22 cellular contexts compared by ENCODE assay signal in genomic region chr12:66765204-66765603, GRCh38.
A peak's percentile ranks its signal among the peaks of the same experiment; 100 is the strongest.
DNase-seq lines count a peak whose midpoint lies in the region; ATAC-seq and TF ChIP-seq lines count a peak whose summit lies in the region.
"Had no signal": no experiment of that assay in that cellular context is flagged by ENCODE, and none has a peak within 500 bp of the region (broad histone marks: within the 10 kb centered on the region; RNA-seq: fewer than 3 reads in every experiment).

No MANE protein-coding gene starts in this region.

- H3K4me3 ChIP-seq in BLaER1 treated with 17β-estradiol and CSF1 and Interleukin-3, amounts not matched to agents 10 nM and 100 nM: no peak overlapping the region
- H3K4me3 ChIP-seq in tibial nerve: no peak overlapping the region
- H3K4me3 ChIP-seq: A549, Peyer's patch had no signal

- H3K4me2 ChIP-seq in BLaER1 treated with 17β-estradiol and CSF1 and Interleukin-3, amounts not matched to agents 10 nM and 100 nM: peak overlapping the region in 6 of 11 experiments; percentile 6 to 32 (median 15); a peak in 4 of 22 replicates
- H3K4me2 ChIP-seq: A549 had no signal

- DNase-seq in CD4-positive, alpha-beta T cell: no peak
- DNase-seq in T-cell: no peak
- no peak for DNase-seq in activated naive CD8-positive, alpha-beta T cell treated with anti-CD3 and anti-CD28 coated beads, Interleukin-2, amount 50 U/mL, for 24 hours
- DNase-seq in tibial nerve (ENCODE audit: low spot score in 2 of 2): no peak
- DNase-seq: AML-193, C1 segment of cervical spinal cord, DMS53, HCEC 1CT, IMR-90, NCI-H1092, NCI-H1417 treated with DMSO at 0.1 percent for 48 hours, NCI-H1694 treated with DMSO at 0.1 percent for 48 hours, NCI-H2081, NCI-H2227 treated with DMSO at 0.1 percent for 48 hours, NCI-H526 treated with DMSO at 0.1 percent for 48 hours, OCI-M1, Peyer's patch, SHP77 treated with DMSO at 0.1 percent for 48 hours had no signal

- H3K36me3 Mint-ChIP-seq in CD4-positive, alpha-beta T cell (ENCODE audit: low read depth): no peaks in the 10 kb centered on the region
- no peaks in the 10 kb centered on the region for H3K36me3 Mint-ChIP-seq in T-cell
- H3K36me3 Mint-ChIP-seq in activated naive CD8-positive, alpha-beta T cell treated with anti-CD3 and anti-CD28 coated beads, Interleukin-2, amount 50 U/mL, for 24 hours (ENCODE audit: low read depth): no peaks in the 10 kb centered on the region

- peak overlapping the region; percentile 5 for H3K4me3 Mint-ChIP-seq in CD4-positive, alpha-beta T cell
- peak overlapping the region in 1 of 3 donors; percentile 40 for H3K4me3 Mint-ChIP-seq in T-cell
- no peak overlapping the region for H3K4me3 Mint-ChIP-seq in activated naive CD8-positive, alpha-beta T cell treated with anti-CD3 and anti-CD28 coated beads, Interleukin-2, amount 50 U/mL, for 24 hours

- peaks cover 5 to 17% (median 9%) of the 10 kb centered on the region in 10 experiments; a peak in 13 of 20 replicates for H3K4me1 ChIP-seq in BLaER1 treated with 17β-estradiol and CSF1 and Interleukin-3, amounts not matched to agents 10 nM and 100 nM
- H3K4me1 ChIP-seq in tibial nerve: no peaks in the 10 kb centered on the region
- H3K4me1 ChIP-seq: Peyer's patch had no signal

- TF ChIP-seq EP300 in tibial nerve (IDR thresholded peaks at IDR 0.05): no peak

- H4K20me1 ChIP-seq in BLaER1 treated with 17β-estradiol and CSF1 and Interleukin-3, amounts not matched to agents 10 nM and 100 nM: no peaks in the 10 kb centered on the region

- intact Hi-C loops in CD4-positive, alpha-beta T cell (cut with DNase I, micrococcal nuclease): no loop called here

- POLR2A ChIA-PET in CD4-positive, alpha-beta T cell (lab: Charles Lee): interaction anchor here (2.0 kb wide), 1 partner anchor 65 kb away, joined by 4 read pairs; no protein-coding TSS in a partner anchor
- POLR2A ChIA-PET in T-cell (lab: Charles Lee): no interaction called here

- TF ChIP-seq POLR2A in tibial nerve (IDR thresholded peaks at IDR 0.05): no peak

- no peaks in the 10 kb centered on the region for H3K9me3 Mint-ChIP-seq in CD4-positive, alpha-beta T cell
- peaks cover 0 to 5% (median 4%) of the 10 kb centered on the region in 3 donors for H3K9me3 Mint-ChIP-seq in T-cell
- H3K9me3 Mint-ChIP-seq in activated naive CD8-positive, alpha-beta T cell treated with anti-CD3 and anti-CD28 coated beads, Interleukin-2, amount 50 U/mL, for 24 hours: peaks cover 7% of the 10 kb centered on the region

- TF ChIP-seq CTCF in CD4-positive, alpha-beta T cell (IDR thresholded peaks at IDR 0.05): no peak
- TF ChIP-seq CTCF in tibial nerve (IDR thresholded peaks at IDR 0.05): no peak

- 0 out of 22 replicates have a peak, but pooled peaks cover 0 to 4% (median 0%) of the 10 kb centered on the region in 11 experiments for H3K36me3 ChIP-seq in BLaER1 treated with 17β-estradiol and CSF1 and Interleukin-3, amounts not matched to agents 10 nM and 100 nM
- no peaks in the 10 kb centered on the region for H3K36me3 ChIP-seq in tibial nerve
- H3K36me3 ChIP-seq: Peyer's patch had no signal

- no peak overlapping the region for H3K9ac ChIP-seq in BLaER1 treated with 17β-estradiol and CSF1 and Interleukin-3, amounts not matched to agents 10 nM and 100 nM

- ATAC-seq in CD4-positive, alpha-beta T cell (ENCODE audit: poor library complexity): no peak
- ATAC-seq in T-cell (replicated peaks in 1 of 4) (peak in 1 of 4 experiments; percentile 41), GM19467 (IDR thresholded peaks at IDR 0.05; ENCODE audit: unreplicated experiment) (no peak), GM21576 (IDR thresholded peaks at IDR 0.05; ENCODE audit: unreplicated experiment) (no peak)
- no peak for ATAC-seq in activated naive CD8-positive, alpha-beta T cell treated with anti-CD3 and anti-CD28 coated beads, Interleukin-2, amount 50 U/mL, for 24 hours
- ATAC-seq: A549 had no signal

- CTCF ChIA-PET in CD4-positive, alpha-beta T cell (lab: Charles Lee): no interaction called here
- CTCF ChIA-PET in T-cell (lab: Charles Lee): no interaction called here

- no peaks in the 10 kb centered on the region for H3K27me3 ChIP-seq in BLaER1 treated with 17β-estradiol and CSF1 and Interleukin-3, amounts not matched to agents 10 nM and 100 nM
- H3K27me3 ChIP-seq in CD4-positive, alpha-beta T cell (ENCODE audit: control insufficient read depth, insufficient read depth, low read length): no peaks in the 10 kb centered on the region
- no peaks in the 10 kb centered on the region for H3K27me3 ChIP-seq in tibial nerve
- H3K27me3 ChIP-seq: Peyer's patch had no signal

- H3K9me3 ChIP-seq in BLaER1 treated with 17β-estradiol and CSF1 and Interleukin-3, amounts not matched to agents 10 nM and 100 nM (replicated peaks in 1 of 11): peaks cover 4 to 20% (median 9%) of the 10 kb centered on the region in 11 experiments
- no peaks in the 10 kb centered on the region for H3K9me3 ChIP-seq in CD4-positive, alpha-beta T cell (ENCODE audit: control insufficient read depth, low read length)
- no peaks in the 10 kb centered on the region for H3K9me3 ChIP-seq in tibial nerve
- H3K9me3 ChIP-seq: Peyer's patch had no signal

- no peak overlapping the region for H3K27ac ChIP-seq in BLaER1 treated with 17β-estradiol and CSF1 and Interleukin-3, amounts not matched to agents 10 nM and 100 nM
- H3K27ac ChIP-seq in CD4-positive, alpha-beta T cell (ENCODE audit: low read depth, low read length): no peak overlapping the region
- H3K27ac ChIP-seq in tibial nerve: no peak overlapping the region
- H3K27ac ChIP-seq: A549, Peyer's patch had no signal

- 95 to 97% methylated on average over 1 of the region's 1 CpG for WGBS in tibial nerve, 2 donors

- peaks cover 39% of the 10 kb centered on the region for H3K4me1 Mint-ChIP-seq in CD4-positive, alpha-beta T cell (ENCODE audit: low read depth)
- H3K4me1 Mint-ChIP-seq in T-cell: peaks cover 27 to 32% (median 31%) of the 10 kb centered on the region in 3 donors
- H3K4me1 Mint-ChIP-seq in activated naive CD8-positive, alpha-beta T cell treated with anti-CD3 and anti-CD28 coated beads, Interleukin-2, amount 50 U/mL, for 24 hours: peaks cover 37% of the 10 kb centered on the region

- H3K27me3 Mint-ChIP-seq in CD4-positive, alpha-beta T cell: no peaks in the 10 kb centered on the region
- peaks cover 0 to 2% of the 10 kb centered on the region in 2 donors for H3K27me3 Mint-ChIP-seq in T-cell
- peaks cover 4% of the 10 kb centered on the region for H3K27me3 Mint-ChIP-seq in activated naive CD8-positive, alpha-beta T cell treated with anti-CD3 and anti-CD28 coated beads, Interleukin-2, amount 50 U/mL, for 24 hours

- peak overlapping the region; percentile 65 for H3K27ac Mint-ChIP-seq in CD4-positive, alpha-beta T cell
- H3K27ac Mint-ChIP-seq in T-cell: peak overlapping the region; percentile 73 to 81
- peak overlapping the region; percentile 2 for H3K27ac Mint-ChIP-seq in activated naive CD8-positive, alpha-beta T cell treated with anti-CD3 and anti-CD28 coated beads, Interleukin-2, amount 50 U/mL, for 24 hours

Comparison
In these comparisons a context has a peak if more than half of its experiments do, and no peak if none do; other contexts are left out.
1. H3K27ac Mint-ChIP-seq: peak in every context shown above with its lines; median percentile 77 in T-cell; 65 in CD4-positive, alpha-beta T cell; 2 in activated naive CD8-positive, alpha-beta T cell treated with anti-CD3 and anti-CD28 coated beads, Interleukin-2, amount 50 U/mL, for 24 hours.